19 cellular contexts compared by ENCODE assay signal in the genomic region with DNA sequence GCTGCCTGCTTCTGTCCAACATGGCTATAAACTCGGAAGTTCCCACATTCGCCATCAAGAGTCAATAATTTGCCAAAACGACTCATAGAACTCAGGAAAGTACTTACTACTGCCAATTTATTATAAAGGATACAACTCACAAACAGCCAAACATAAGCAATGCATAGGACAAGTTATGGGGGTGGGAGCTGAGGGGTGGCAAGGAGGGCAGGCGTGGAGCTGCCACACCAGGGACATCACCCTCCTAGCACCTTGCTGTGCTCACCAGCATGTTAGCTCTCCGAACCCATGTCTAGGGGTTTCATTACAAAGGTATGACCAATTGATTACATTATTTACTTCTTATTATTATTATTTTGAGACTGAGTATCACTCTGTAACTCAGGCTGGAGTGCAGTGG. TPM values are rescaled to one million over a fixed set of nuclear protein-coding genes. Genes with fewer than 3 reads are reported as not detected.
DNase-seq lines count a peak whose midpoint lies in the region; ATAC-seq, FAIRE-seq and TF ChIP-seq lines count a peak whose summit lies in the region.
"Had no signal": no experiment of that assay in that cellular context is flagged by ENCODE, and none has a peak within 500 bp of the region (broad histone marks: within the 10 kb centered on the region; RNA-seq: fewer than 3 reads in every experiment).

No MANE protein-coding gene starts in this region.

- peaks cover 38% of the 10 kb centered on the region for H3F3A ChIP-seq in SK-N-SH (replicated peaks; ENCODE audit: insufficient read depth)

- H3K4me2 ChIP-seq in SK-N-SH (no peak overlapping the region), K562 (ENCODE audit: insufficient read depth, low read length) (no peak overlapping the region)

- no peak for FAIRE-seq in K562 (lab: Jason Lieb, UNC)
- FAIRE-seq: HTR-8/SVneo had no signal

- TF ChIP-seq RAD21 in SK-N-SH (IDR thresholded peaks at IDR 0.05; ENCODE audit: low read length) (no peak), K562 (CRISPR knock-in tag; conservative IDR thresholded peaks at IDR 0.05 in 1 of 2, IDR thresholded peaks at IDR 0.05 in 1 of 2) (no peak)

- no peaks in the 10 kb centered on the region for H3K9me1 ChIP-seq in K562 (ENCODE audit: control insufficient read depth, insufficient read depth, low read length)

- H3K9me3 ChIP-seq in SK-N-SH (no peaks in the 10 kb centered on the region), K562 (replicated peaks; ENCODE audit: control insufficient read depth, insufficient read depth, low read depth, low read length) (no peaks in the 10 kb centered on the region)
- H3K9me3 ChIP-seq: BE2C, HAP-1 had no signal

- H3K4me3 Mint-ChIP-seq in activated naive CD8-positive, alpha-beta T cell = no peak overlapping the region
- no peak overlapping the region for H3K4me3 Mint-ChIP-seq in activated naive CD8-positive, alpha-beta T cell treated with anti-CD3 and anti-CD28 coated beads, Interleukin-2, amount 50 U/mL, for 24 hours
- no peak overlapping the region for H3K4me3 Mint-ChIP-seq in stimulated activated naive B cell treated with anti-CD40 and anti-IgM and Interleukin-4, amounts not matched to agents 10 μg/mL and 1 μg/mL and 100 μg/mL, for 72 hours
- H3K4me3 Mint-ChIP-seq: CD4-positive, alpha-beta memory T cell had no signal

- peaks cover 31% of the 10 kb centered on the region for H3K4me1 Mint-ChIP-seq in activated naive CD8-positive, alpha-beta T cell (ENCODE audit: low read depth)
- peaks cover 28% of the 10 kb centered on the region for H3K4me1 Mint-ChIP-seq in activated naive CD8-positive, alpha-beta T cell treated with anti-CD3 and anti-CD28 coated beads, Interleukin-2, amount 50 U/mL, for 24 hours
- peaks cover 8 to 16% of the 10 kb centered on the region in 2 donors for H3K4me1 Mint-ChIP-seq in stimulated activated naive B cell treated with anti-CD40 and anti-IgM and Interleukin-4, amounts not matched to agents 10 μg/mL and 1 μg/mL and 100 μg/mL, for 72 hours

- H3K79me2 ChIP-seq in SK-N-SH (ENCODE audit: insufficient read depth) = peaks cover 82% of the 10 kb centered on the region
- H3K79me2 ChIP-seq in K562 (ENCODE audit: control insufficient read depth, insufficient read depth, low read length) = peaks cover 71% of the 10 kb centered on the region

- TF ChIP-seq EP300 in SK-N-SH (IDR thresholded peaks at IDR 0.05; ENCODE audit: borderline replicate concordance in 1 of 2, low read depth in 1 of 2, low read length in 1 of 2) (no peak), K562 (IDR thresholded peaks at IDR 0.05; ENCODE audit: low read length) (no peak)

- no peak for DNase-seq in SK-N-SH
- DNase-seq in activated naive CD8-positive, alpha-beta T cell treated with anti-CD3 and anti-CD28 coated beads, Interleukin-2, amount 50 U/mL, for 24 hours = no peak
- DNase-seq in K562 (ENCODE audit: extremely low read depth in 1 of 4, low spot score in 3 of 4) = no peak
- no peak for DNase-seq in stimulated activated naive B cell treated with anti-CD40 and anti-IgM and Interleukin-4, amounts not matched to agents 10 μg/mL and 1 μg/mL and 100 μg/mL, for 72 hours
- no peak for DNase-seq in DMS114 treated with DMSO at 0.1 percent for 48 hours (lab: John Stamatoyannopoulos, UW; ENCODE audit: unreplicated experiment)
- DNase-seq in coronary artery (ENCODE audit: low spot score) = no peak
- DNase-seq: 8988T; BE2C; CD4-positive, alpha-beta memory T cell; DMS79; MV-4-11; NCI-H1417; NCI-H187 treated with DMSO at 0.1 percent for 48 hours; NCI-H526 treated with DMSO at 0.1 percent for 48 hours had no signal

- POLR2A ChIA-PET in SK-N-SH (lab: Yijun Ruan, JAX) = interaction anchor here (1.2 kb wide), 1 partner anchor 8 kb away, joined by 3 read pairs; no protein-coding TSS in a partner anchor
- POLR2A ChIA-PET in K562 (lab: Yijun Ruan, JAX) = interaction anchor here (0.9 to 5.3 kb wide), 7 partner anchors 9 to 1017 kb away, joined by 3 to 32 read pairs (median 4); a partner anchor contains a TSS

- 86% methylated on average over 5 of the region's 5 CpGs for WGBS in SK-N-SH (ENCODE audit: low lambda C conversion rate)
- WGBS in K562 (ENCODE audit: insufficient coverage, low coverage, missing lambda C conversion rate) = 97% methylated on average over 5 of the region's 5 CpGs

- in situ Hi-C loops in K562 (cut with MboI) = no loop called here

- BruUV-seq in K562 (replicated peaks; lab: Mats Ljungman, UMichigan) = no TSS peak

- CTCF ChIA-PET in SK-N-SH (lab: Yijun Ruan, JAX) (interaction anchor here (0.6 to 2.1 kb wide), 4 partner anchors 14 to 237 kb away, joined by 3 to 6 read pairs (median 4); no protein-coding TSS in a partner anchor), K562 (lab: Yijun Ruan, JAX; ENCODE audit: low intra/inter-chr PET ratio) (no interaction called here)

- intact Hi-C loops in K562 (cut with micrococcal nuclease) = no loop called here

- no peaks in the 10 kb centered on the region for H3K9me2 ChIP-seq in SK-N-SH

- no peak overlapping the region for H3K9ac ChIP-seq in SK-N-SH
- H3K9ac ChIP-seq in K562 (ENCODE audit: insufficient read depth in 1 of 2, low read depth in 2 of 2, low read length in 2 of 2) = no peak overlapping the region

- H3K27me3 Mint-ChIP-seq in activated naive CD8-positive, alpha-beta T cell = no peaks in the 10 kb centered on the region
- no peaks in the 10 kb centered on the region for H3K27me3 Mint-ChIP-seq in activated naive CD8-positive, alpha-beta T cell treated with anti-CD3 and anti-CD28 coated beads, Interleukin-2, amount 50 U/mL, for 24 hours
- H3K27me3 Mint-ChIP-seq in stimulated activated naive B cell treated with anti-CD40 and anti-IgM and Interleukin-4, amounts not matched to agents 10 μg/mL and 1 μg/mL and 100 μg/mL, for 72 hours = no peaks in the 10 kb centered on the region
- H3K27me3 Mint-ChIP-seq: CD4-positive, alpha-beta memory T cell had no signal

- no peak overlapping the region for H3K27ac ChIP-seq in SK-N-SH (ENCODE audit: low read depth in 2 of 2, low read length in 1 of 2)
- H3K27ac ChIP-seq in K562 (ENCODE audit: extremely low read depth, low read depth, low read length) = no peak overlapping the region
- H3K27ac ChIP-seq in coronary artery = no peak overlapping the region
- H3K27ac ChIP-seq: HL-60 had no signal

- 0 out of 2 replicates have a peak, but pooled peaks have one; percentile 14 for TF ChIP-seq POLR2A in K562 (conservative IDR thresholded peaks at IDR 0.05)

- peak overlapping the region; percentile 54 for H3K27ac Mint-ChIP-seq in activated naive CD8-positive, alpha-beta T cell
- H3K27ac Mint-ChIP-seq in activated naive CD8-positive, alpha-beta T cell treated with anti-CD3 and anti-CD28 coated beads, Interleukin-2, amount 50 U/mL, for 24 hours = no peak overlapping the region
- peak overlapping the region; percentile 56 for H3K27ac Mint-ChIP-seq in stimulated activated naive B cell treated with anti-CD40 and anti-IgM and Interleukin-4, amounts not matched to agents 10 μg/mL and 1 μg/mL and 100 μg/mL, for 72 hours

- TF ChIP-seq CTCF in SK-N-SH (IDR thresholded peaks at IDR 0.05) = no peak
- TF ChIP-seq CTCF in K562 (IDR thresholded peaks at IDR 0.05 in 2 of 3, conservative IDR thresholded peaks at IDR 0.05 in 1 of 3; ENCODE audit: insufficient read depth in 2 of 3, low read depth in 1 of 3, low read length in 3 of 3) = no peak
- TF ChIP-seq CTCF in coronary artery (IDR thresholded peaks at IDR 0.05) = no peak

- H3K9me3 Mint-ChIP-seq in activated naive CD8-positive, alpha-beta T cell (ENCODE audit: low read depth) = no peaks in the 10 kb centered on the region
- H3K9me3 Mint-ChIP-seq in activated naive CD8-positive, alpha-beta T cell treated with anti-CD3 and anti-CD28 coated beads, Interleukin-2, amount 50 U/mL, for 24 hours = no peaks in the 10 kb centered on the region
- no peaks in the 10 kb centered on the region for H3K9me3 Mint-ChIP-seq in stimulated activated naive B cell treated with anti-CD40 and anti-IgM and Interleukin-4, amounts not matched to agents 10 μg/mL and 1 μg/mL and 100 μg/mL, for 72 hours
- H3K9me3 Mint-ChIP-seq: CD4-positive, alpha-beta memory T cell had no signal

- H3K4me3 ChIP-seq in SK-N-SH (ENCODE audit: low read depth in 2 of 2, low read length in 1 of 2) (no peak overlapping the region), K562 (no peak overlapping the region), coronary artery (no peak overlapping the region)
- H3K4me3 ChIP-seq: HAP-1 had no signal

- H4K20me1 ChIP-seq in SK-N-SH (ENCODE audit: insufficient read depth) = peaks cover 84% of the 10 kb centered on the region
- H4K20me1 ChIP-seq in K562 (replicated peaks; ENCODE audit: control insufficient read depth, insufficient read depth, low read length) = peaks cover 4% of the 10 kb centered on the region; the same call in 1 of the 2 replicates

- H3K4me1 ChIP-seq in SK-N-SH (ENCODE audit: control insufficient read depth in 1 of 2, insufficient read depth in 2 of 2, low read depth in 1 of 2, low read length in 1 of 2) = peaks cover 0 to 3% of the 10 kb centered on the region in 2 experiments; a peak in 1 of 4 replicates
- no peaks in the 10 kb centered on the region for H3K4me1 ChIP-seq in K562 (replicated peaks in 1 of 2; ENCODE audit: control insufficient read depth in 2 of 2, insufficient read depth in 2 of 2, low read length in 2 of 2)
- H3K4me1 ChIP-seq: BE2C, HAP-1 had no signal

- peaks cover 5% of the 10 kb centered on the region for H3K36me3 Mint-ChIP-seq in activated naive CD8-positive, alpha-beta T cell
- peaks cover 82% of the 10 kb centered on the region for H3K36me3 Mint-ChIP-seq in activated naive CD8-positive, alpha-beta T cell treated with anti-CD3 and anti-CD28 coated beads, Interleukin-2, amount 50 U/mL, for 24 hours (ENCODE audit: low read depth)
- H3K36me3 Mint-ChIP-seq in stimulated activated naive B cell treated with anti-CD40 and anti-IgM and Interleukin-4, amounts not matched to agents 10 μg/mL and 1 μg/mL and 100 μg/mL, for 72 hours = peaks cover 15 to 46% of the 10 kb centered on the region in 2 donors

- ATAC-seq in SK-N-SH treated with all-trans-retinoic acid at 6 μM for 48 hours = no peak
- ATAC-seq in activated naive CD8-positive, alpha-beta T cell treated with anti-CD3 and anti-CD28 coated beads, Interleukin-2, amount 50 U/mL, for 24 hours = no peak
- peak; percentile 27; the same call in 1 of the 3 replicates for ATAC-seq in K562
- ATAC-seq in stimulated activated naive B cell treated with anti-CD40 and anti-IgM and Interleukin-4, amounts not matched to agents 10 μg/mL and 1 μg/mL and 100 μg/mL, for 72 hours (replicated peaks) = no peak

- no peak overlapping the region for H2AFZ ChIP-seq in SK-N-SH (ENCODE audit: low read depth)
- no peak overlapping the region for H2AFZ ChIP-seq in K562 (ENCODE audit: low read depth, low read length)

- H3K36me3 ChIP-seq in SK-N-SH (replicated peaks in 1 of 2; ENCODE audit: control insufficient read depth in 1 of 2, insufficient read depth in 2 of 2, low read length in 1 of 2) = peaks cover 75 to 90% of the 10 kb centered on the region in 2 experiments
- H3K36me3 ChIP-seq in K562 (ENCODE audit: control insufficient read depth, insufficient read depth, low read length) = peaks cover 99% of the 10 kb centered on the region

- H3K27me3 ChIP-seq in SK-N-SH (ENCODE audit: insufficient read depth) (no peaks in the 10 kb centered on the region), K562 (ENCODE audit: control insufficient read depth in 2 of 2, insufficient read depth in 2 of 2, low read length in 2 of 2) (no peaks in the 10 kb centered on the region)
- H3K27me3 ChIP-seq: BE2C had no signal

RNA-seq across cellular contexts. Expression of a gene that starts 12.4 kb away (rescaled TPM):
- polyA plus RNA-seq in SK-N-SH (2012; rRNA removed) = 50.7 and 53.0 TPM in 2 replicates
- 65.1 and 93.2 TPM in 2 replicates for polyA plus RNA-seq in SK-N-SH (2012; cell fraction: cytosol; rRNA removed)
- polyA plus RNA-seq in SK-N-SH (2012; cell fraction: nucleus; rRNA removed) = 22.2 and 30.6 TPM in 2 replicates
- 24.4 and 38.1 TPM in 2 replicates for total RNA-seq in K562 (2011; cell fraction: chromatin; rRNA removed; ENCODE audit: low replicate concordance)
- total RNA-seq in K562 (2011; cell fraction: nucleolus; rRNA removed) = 19.0 and 21.1 TPM in 2 replicates
- total RNA-seq in K562 (2011; cell fraction: nucleoplasm; rRNA removed) = 32.6 and 47.0 TPM in 2 replicates
- 120 and 135 TPM in 2 replicates for total RNA-seq in K562 (2014; rRNA removed)
- 192 and 237 TPM in 2 replicates for total RNA-seq in K562 (2014; rRNA removed; fragmentation: Illumina TruSeq; extraction: Trizol)
- total RNA-seq in K562 (2015; rRNA removed; fragmentation: Illumina TruSeq; extraction: Trizol) = 154 and 159 TPM in 2 replicates
- total RNA-seq in K562 (2021) = 114 and 118 TPM in 2 replicates
- polyA plus RNA-seq in K562 (2011; rRNA removed) = 141 and 164 TPM in 2 replicates
- 42.3 and 74.8 TPM in 2 replicates for polyA plus RNA-seq in K562 (2011; cell fraction: cytosol; rRNA removed)
- 27.0 and 49.4 TPM in 2 replicates for polyA plus RNA-seq in K562 (2011; cell fraction: nucleus; rRNA removed)
- 110 and 156 TPM in 2 replicates for polyA plus RNA-seq in K562 (2012)
- 210 and 220 TPM in 2 replicates for polyA plus RNA-seq in K562 (2014; fragmentation: Illumina TruSeq; extraction: Trizol)
- polyA plus RNA-seq in K562 (2014; fragmentation: Nextera tagmentation; extraction: Ambion mirVana) = 10 to 100 TPM; 79.7 to 92.3 TPM
- polyA plus RNA-seq in K562 (2014; rRNA removed) = 139 and 154 TPM in 2 replicates
- 73.8 and 89.8 TPM in 2 replicates for polyA minus RNA-seq in K562 (2011; rRNA and poly(A)+ RNA removed)
- 30.5 and 32.7 TPM in 2 replicates for polyA minus RNA-seq in K562 (2011; cell fraction: cytosol; rRNA and poly(A)+ RNA removed)
- 9.8 and 24.8 TPM in 2 replicates for polyA minus RNA-seq in K562 (2011; cell fraction: nucleus; rRNA and poly(A)+ RNA removed)
